Comparison of ENCODE assay signal across 10 cellular contexts in genomic region chr14:94346073-94346786, GRCh38. TPM values are rescaled to one million over a fixed set of nuclear protein-coding genes. Genes with fewer than 3 reads are reported as not detected.
A peak's percentile ranks its signal among the peaks of the same experiment; 100 is the strongest.
DNase-seq lines count a peak whose midpoint lies in the region; ATAC-seq and TF ChIP-seq lines count a peak whose summit lies in the region.
"Not testable (repeated sequence)": the region's sequence is repeated elsewhere in the genome, so short reads cannot be mapped to it uniquely, and the experiment has no call there.
"Had no signal": no experiment of that assay in that cellular context is flagged by ENCODE, and none has a peak within 500 bp of the region (broad histone marks: within the 10 kb centered on the region; RNA-seq: fewer than 3 reads in every experiment).

No MANE protein-coding gene starts in this region.

- not testable (repeated sequence) for H3K9me3 Mint-ChIP-seq in CD4-positive, alpha-beta T cell; activated B cell treated with CpG ODN at 0.5 μM for 24 hours; activated naive CD4-positive, alpha-beta T cell treated with anti-CD3 and anti-CD28 coated beads for 36 hours

- TF ChIP-seq CTCF in CD4-positive, alpha-beta T cell (IDR thresholded peaks at IDR 0.05); activated B cell treated with CpG ODN at 0.5 μM for 24 hours (IDR thresholded peaks at IDR 0.05): not testable (repeated sequence)

- peak; percentile 34 for TF ChIP-seq POLR2A in GM19099 (IDR thresholded peaks at IDR 0.05; ENCODE audit: extremely low read depth, insufficient read length, low read depth)

- peak overlapping the region; percentile 87 for H3K27ac Mint-ChIP-seq in CD4-positive, alpha-beta T cell
- H3K27ac Mint-ChIP-seq in activated B cell treated with CpG ODN at 0.5 μM for 24 hours, result peak overlapping the region; percentile 82
- peak overlapping the region; percentile 86 for H3K27ac Mint-ChIP-seq in activated naive CD4-positive, alpha-beta T cell treated with anti-CD3 and anti-CD28 coated beads for 36 hours

- H3K27me3 ChIP-seq in CD4-positive, alpha-beta T cell (ENCODE audit: control insufficient read depth, insufficient read depth, low read length), result not testable (repeated sequence)

- DNase-seq in CD4-positive, alpha-beta T cell, result peak in 4 of 10 experiments; percentile 2 to 63 (median 10)
- DNase-seq in LoVo (ENCODE audit: low spot score), result peak; percentile 7
- not testable (repeated sequence) for DNase-seq in activated B cell treated with CpG ODN at 0.5 μM for 24 hours
- peak; percentile 84 for DNase-seq in activated naive CD4-positive, alpha-beta T cell treated with anti-CD3 and anti-CD28 coated beads for 36 hours
- DNase-seq in glomerular visceral epithelial cell (ENCODE audit: extremely low spot score), result peak; percentile 91
- peak; percentile 26 to 68 (median 40) for DNase-seq in stimulated activated CD4-positive, alpha-beta T cell treated with anti-CD3 and anti-CD28 coated beads, TNF-alpha, amount 100 ng/mL, for 24 hours (ENCODE audit: low read depth in 3 of 3)

- intact Hi-C loops in CD4-positive, alpha-beta T cell (cut with DNase I, micrococcal nuclease); activated B cell treated with CpG ODN at 0.5 μM for 24 hours (cut with micrococcal nuclease): not testable (repeated sequence)
- intact Hi-C loops in activated naive CD4-positive, alpha-beta T cell treated with anti-CD3 and anti-CD28 coated beads for 36 hours (cut with micrococcal nuclease), result loop anchor here (1.0 to 2.0 kb wide), 2 partner anchors 46 to 171 kb away; partner anchors contain the start of gene PPP4R4

- POLR2A ChIA-PET in CD4-positive, alpha-beta T cell (lab: Charles Lee), result interaction anchor here (1.1 to 1.5 kb wide), 2 partner anchors 44 to 157 kb away, joined by 3 read pairs; no protein-coding TSS in a partner anchor
- POLR2A ChIA-PET in activated B cell treated with CpG ODN at 0.5 μM for 24 hours (lab: Charles Lee), result interaction anchor here (0.8 kb wide), 1 partner anchor 1278 kb away, joined by 3 read pairs; no protein-coding TSS in a partner anchor

- not testable (repeated sequence) for H3K36me3 Mint-ChIP-seq in CD4-positive, alpha-beta T cell (ENCODE audit: low read depth); activated B cell treated with CpG ODN at 0.5 μM for 24 hours (ENCODE audit: low read depth); activated naive CD4-positive, alpha-beta T cell treated with anti-CD3 and anti-CD28 coated beads for 36 hours (ENCODE audit: low read depth)

- H3K4me1 Mint-ChIP-seq in CD4-positive, alpha-beta T cell (ENCODE audit: low read depth), result peaks cover 26% of the 10 kb centered on the region
- peaks cover 20% of the 10 kb centered on the region for H3K4me1 Mint-ChIP-seq in activated B cell treated with CpG ODN at 0.5 μM for 24 hours
- H3K4me1 Mint-ChIP-seq in activated naive CD4-positive, alpha-beta T cell treated with anti-CD3 and anti-CD28 coated beads for 36 hours (ENCODE audit: low read depth), result peaks cover 28% of the 10 kb centered on the region

- not testable (repeated sequence) for H3K27ac ChIP-seq in CD4-positive, alpha-beta T cell (ENCODE audit: low read depth, low read length)

- CTCF ChIA-PET in CD4-positive, alpha-beta T cell (lab: Charles Lee); activated B cell treated with CpG ODN at 0.5 μM for 24 hours (lab: Charles Lee): not testable (repeated sequence)
- CTCF ChIA-PET in activated naive CD4-positive, alpha-beta T cell treated with anti-CD3 and anti-CD28 coated beads for 36 hours (lab: Charles Lee), result interaction anchor here (0.6 to 1.0 kb wide), 2 partner anchors 25 to 406 kb away, joined by 3 read pairs; no protein-coding TSS in a partner anchor

- H3K9me3 ChIP-seq in CD4-positive, alpha-beta T cell (ENCODE audit: control insufficient read depth, low read length), result not testable (repeated sequence)

- ATAC-seq in CD4-positive, alpha-beta T cell (ENCODE audit: poor library complexity), result peak; percentile 80
- ATAC-seq in HG02852 (IDR thresholded peaks at IDR 0.05; ENCODE audit: unreplicated experiment), result peak; percentile 68
- ATAC-seq in activated B cell treated with CpG ODN at 0.5 μM for 24 hours (ENCODE audit: low read depth), result peak; percentile 83

- not testable (repeated sequence) for H3K4me3 Mint-ChIP-seq in CD4-positive, alpha-beta T cell; activated B cell treated with CpG ODN at 0.5 μM for 24 hours; activated naive CD4-positive, alpha-beta T cell treated with anti-CD3 and anti-CD28 coated beads for 36 hours

- not testable (repeated sequence) for H3K27me3 Mint-ChIP-seq in CD4-positive, alpha-beta T cell; activated B cell treated with CpG ODN at 0.5 μM for 24 hours
- peaks cover 29% of the 10 kb centered on the region for H3K27me3 Mint-ChIP-seq in activated naive CD4-positive, alpha-beta T cell treated with anti-CD3 and anti-CD28 coated beads for 36 hours (ENCODE audit: low read depth)

RNA-seq across cellular contexts. Expression of gene SERPINA2, which starts 20.3 kb away (rescaled TPM):
- not detected for total RNA-seq in CD4-positive, alpha-beta T cell
- total RNA-seq in activated B cell treated with CpG ODN at 0.5 μM for 24 hours, result not detected in 2 replicates
- total RNA-seq in activated naive CD4-positive, alpha-beta T cell treated with anti-CD3 and anti-CD28 coated beads for 36 hours, result not detected
- total RNA-seq: GM23338, posterior vena cava had no signal

RNA-seq across cellular contexts. Expression of gene SERPINA6, which starts 23.1 kb away (rescaled TPM):
- not detected for total RNA-seq in CD4-positive, alpha-beta T cell
- not detected in 2 replicates for total RNA-seq in activated B cell treated with CpG ODN at 0.5 μM for 24 hours
- total RNA-seq in activated naive CD4-positive, alpha-beta T cell treated with anti-CD3 and anti-CD28 coated beads for 36 hours, result not detected
- total RNA-seq: GM23338, posterior vena cava had no signal

RNA-seq across cellular contexts. Expression of gene SERPINA1, which starts 42.2 kb away (rescaled TPM):
- 1 to 10 TPM; 4.3 to 4.7 TPM for total RNA-seq in CD4-positive, alpha-beta T cell
- total RNA-seq in activated B cell treated with CpG ODN at 0.5 μM for 24 hours, result 0.31 TPM in 1 of 2 replicates, not detected in the other
- 1 to 10 TPM; 3.1 to 4.3 TPM for total RNA-seq in activated naive CD4-positive, alpha-beta T cell treated with anti-CD3 and anti-CD28 coated beads for 36 hours
- total RNA-seq: GM23338 had no signal

RNA-seq across cellular contexts. Expression of gene SERPINA10, which starts 53.2 kb away (rescaled TPM):
- total RNA-seq in CD4-positive, alpha-beta T cell, result not detected
- not detected in 2 replicates for total RNA-seq in activated B cell treated with CpG ODN at 0.5 μM for 24 hours
- not detected for total RNA-seq in activated naive CD4-positive, alpha-beta T cell treated with anti-CD3 and anti-CD28 coated beads for 36 hours
- total RNA-seq: GM23338, posterior vena cava had no signal
